Comparison of ENCODE assay signal across 1 cellular context in genomic region chr1:45340816-45341215, GRCh38.
A peak's percentile ranks its signal among the peaks of the same experiment; 100 is the strongest.
TF ChIP-seq lines count a peak whose summit lies in the region.

No MANE protein-coding gene starts in this region.

TF ChIP-seq in K562, 482 proteins besides CTCF, POLR2A, EP300 and RAD21 (continued from another document):
- TF ChIP-seq CHAMP1 (IDR thresholded peaks at IDR 0.05): no peak
- TF ChIP-seq CBFA2T3 (IDR thresholded peaks at IDR 0.05): no peak
- TF ChIP-seq E2F6 (IDR thresholded peaks at IDR 0.05; ENCODE audit: borderline replicate concordance in 1 of 2, extremely low read depth in 1 of 2, insufficient read depth in 1 of 2, insufficient read length in 1 of 2, low read depth in 1 of 2, low read length in 1 of 2, poor library complexity in 1 of 2, severe bottlenecking in 1 of 2): peak in 1 of 2 experiments; percentile 53
- TF ChIP-seq MYNN (IDR thresholded peaks at IDR 0.05): 0 out of 2 replicates have a peak, but pooled peaks have one; percentile 2
- TF ChIP-seq MYNN (CRISPR knock-in tag; IDR thresholded peaks at IDR 0.05): no peak
- TF ChIP-seq XRCC5 (IDR thresholded peaks at IDR 0.05; ENCODE audit: low read depth, low read length): peak; percentile 44; the same call in 1 of the 2 replicates
- 0 out of 4 replicates have a peak, but pooled peaks of 1 of the 2 experiments have one; percentile 7 for TF ChIP-seq HDAC1 (IDR thresholded peaks at IDR 0.05)
- TF ChIP-seq ZNF41 (CRISPR knock-in tag; conservative IDR thresholded peaks at IDR 0.05): no peak
- no peak for TF ChIP-seq C11orf30 (IDR thresholded peaks at IDR 0.05; ENCODE audit: low read depth)
- TF ChIP-seq BRCA1 (IDR thresholded peaks at IDR 0.05): no peak
- TF ChIP-seq BRCA1 (CRISPR knock-in tag; IDR thresholded peaks at IDR 0.05): no peak
- TF ChIP-seq MTA3 (IDR thresholded peaks at IDR 0.05; ENCODE audit: borderline replicate concordance): peak; percentile 16; the same call in 1 of the 2 replicates
- peak; percentile 82 for TF ChIP-seq CTBP1 (IDR thresholded peaks at IDR 0.05; ENCODE audit: borderline replicate concordance)
